9 cellular contexts compared by ENCODE assay signal in genomic region chr2:39696838-39697237, GRCh38.
DNase-seq lines count a peak whose midpoint lies in the region; ATAC-seq lines count a peak whose summit lies in the region.
"Had no signal": no experiment of that assay in that cellular context is flagged by ENCODE, and none has a peak within 500 bp of the region (broad histone marks: within the 10 kb centered on the region; RNA-seq: fewer than 3 reads in every experiment).

No MANE protein-coding gene starts in this region.

- ATAC-seq in GM21576 (IDR thresholded peaks at IDR 0.05; ENCODE audit: unreplicated experiment) (no peak), HG03159 (IDR thresholded peaks at IDR 0.05; ENCODE audit: unreplicated experiment) (no peak)
- ATAC-seq in effector memory CD8-positive, alpha-beta T cell (replicated peaks) = no peak

- no peak overlapping the region for H3K4me3 ChIP-seq in rectal smooth muscle tissue (ENCODE audit: low read length)

- H3K9me3 Mint-ChIP-seq in effector memory CD8-positive, alpha-beta T cell = peaks cover 7 to 9% of the 10 kb centered on the region in 2 donors

- no peaks in the 10 kb centered on the region for H3K4me1 Mint-ChIP-seq in effector memory CD8-positive, alpha-beta T cell (ENCODE audit: low read depth in 2 of 2)
- H3K4me1 Mint-ChIP-seq: central memory CD8-positive, alpha-beta T cell had no signal

- H3K4me3 Mint-ChIP-seq in effector memory CD8-positive, alpha-beta T cell = no peak overlapping the region
- H3K4me3 Mint-ChIP-seq: central memory CD8-positive, alpha-beta T cell had no signal

- peaks cover 3% of the 10 kb centered on the region for H3K36me3 Mint-ChIP-seq in effector memory CD8-positive, alpha-beta T cell (ENCODE audit: insufficient read depth)

- H3K4me1 ChIP-seq in rectal smooth muscle tissue (ENCODE audit: control insufficient read depth, insufficient read depth, low read length) = peaks cover 10% of the 10 kb centered on the region

- peaks cover 25 to 31% of the 10 kb centered on the region in 2 donors for H3K27me3 Mint-ChIP-seq in effector memory CD8-positive, alpha-beta T cell

- H3K27ac Mint-ChIP-seq in effector memory CD8-positive, alpha-beta T cell = no peak overlapping the region

- H3K9ac ChIP-seq in rectal smooth muscle tissue (ENCODE audit: low read length) = no peak overlapping the region

- H3K27me3 ChIP-seq in rectal smooth muscle tissue (ENCODE audit: control insufficient read depth, insufficient read depth, low read length) = no peaks in the 10 kb centered on the region

- no peaks in the 10 kb centered on the region for H3K36me3 ChIP-seq in rectal smooth muscle tissue (ENCODE audit: control insufficient read depth, insufficient read depth, low read length)

- peak overlapping the region; percentile 10 for H3K27ac ChIP-seq in rectal smooth muscle tissue (ENCODE audit: low read depth, low read length)

- peak; percentile 70 for DNase-seq in EH (ENCODE audit: low read depth)
- peak; percentile 82 to 93 for DNase-seq in NCI-H446 (lab: John Stamatoyannopoulos, UW)
- DNase-seq in fibroblast of peridontal ligament (ENCODE audit: extremely low read depth) = peak; percentile 84
- no peak for DNase-seq in HuH-7 (ENCODE audit: low spot score)
- DNase-seq in effector memory CD8-positive, alpha-beta T cell = no peak

Comparison
In these comparisons a context has a peak if more than half of its experiments do, and no peak if none do; other contexts are left out.
1. DNase-seq: peak in EH (single experiment), NCI-H446 (2 of 2) and fibroblast of peridontal ligament (single experiment); none in HuH-7 (single experiment) and effector memory CD8-positive, alpha-beta T cell (0 of 3).